In the genomic region with DNA sequence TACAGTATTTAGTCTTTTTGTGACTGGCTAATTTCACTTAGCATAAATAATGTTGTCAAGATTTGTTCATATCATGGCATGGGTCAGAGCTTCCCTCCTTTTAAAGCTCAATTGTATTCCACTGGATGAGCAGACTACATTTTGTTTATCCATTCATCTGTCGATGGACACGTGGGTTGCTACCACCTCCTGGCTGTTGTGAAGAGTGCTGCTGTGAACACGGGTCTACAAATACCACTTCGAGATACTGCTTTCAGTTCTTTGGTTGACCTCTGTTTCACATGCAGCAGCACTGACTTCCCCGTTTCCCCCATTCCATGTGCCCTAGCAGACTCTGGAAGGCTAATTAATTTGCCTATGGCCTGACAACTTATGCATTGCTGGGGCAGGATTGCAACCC, we compare ENCODE assay signal across 1 cellular context.
TF ChIP-seq lines count a peak whose summit lies in the region.

No MANE protein-coding gene starts in this region.

TF ChIP-seq in GM23338, 12 proteins besides CTCF, POLR2A, EP300 and RAD21 (continued from another document):
- TF ChIP-seq, protein P1, sequence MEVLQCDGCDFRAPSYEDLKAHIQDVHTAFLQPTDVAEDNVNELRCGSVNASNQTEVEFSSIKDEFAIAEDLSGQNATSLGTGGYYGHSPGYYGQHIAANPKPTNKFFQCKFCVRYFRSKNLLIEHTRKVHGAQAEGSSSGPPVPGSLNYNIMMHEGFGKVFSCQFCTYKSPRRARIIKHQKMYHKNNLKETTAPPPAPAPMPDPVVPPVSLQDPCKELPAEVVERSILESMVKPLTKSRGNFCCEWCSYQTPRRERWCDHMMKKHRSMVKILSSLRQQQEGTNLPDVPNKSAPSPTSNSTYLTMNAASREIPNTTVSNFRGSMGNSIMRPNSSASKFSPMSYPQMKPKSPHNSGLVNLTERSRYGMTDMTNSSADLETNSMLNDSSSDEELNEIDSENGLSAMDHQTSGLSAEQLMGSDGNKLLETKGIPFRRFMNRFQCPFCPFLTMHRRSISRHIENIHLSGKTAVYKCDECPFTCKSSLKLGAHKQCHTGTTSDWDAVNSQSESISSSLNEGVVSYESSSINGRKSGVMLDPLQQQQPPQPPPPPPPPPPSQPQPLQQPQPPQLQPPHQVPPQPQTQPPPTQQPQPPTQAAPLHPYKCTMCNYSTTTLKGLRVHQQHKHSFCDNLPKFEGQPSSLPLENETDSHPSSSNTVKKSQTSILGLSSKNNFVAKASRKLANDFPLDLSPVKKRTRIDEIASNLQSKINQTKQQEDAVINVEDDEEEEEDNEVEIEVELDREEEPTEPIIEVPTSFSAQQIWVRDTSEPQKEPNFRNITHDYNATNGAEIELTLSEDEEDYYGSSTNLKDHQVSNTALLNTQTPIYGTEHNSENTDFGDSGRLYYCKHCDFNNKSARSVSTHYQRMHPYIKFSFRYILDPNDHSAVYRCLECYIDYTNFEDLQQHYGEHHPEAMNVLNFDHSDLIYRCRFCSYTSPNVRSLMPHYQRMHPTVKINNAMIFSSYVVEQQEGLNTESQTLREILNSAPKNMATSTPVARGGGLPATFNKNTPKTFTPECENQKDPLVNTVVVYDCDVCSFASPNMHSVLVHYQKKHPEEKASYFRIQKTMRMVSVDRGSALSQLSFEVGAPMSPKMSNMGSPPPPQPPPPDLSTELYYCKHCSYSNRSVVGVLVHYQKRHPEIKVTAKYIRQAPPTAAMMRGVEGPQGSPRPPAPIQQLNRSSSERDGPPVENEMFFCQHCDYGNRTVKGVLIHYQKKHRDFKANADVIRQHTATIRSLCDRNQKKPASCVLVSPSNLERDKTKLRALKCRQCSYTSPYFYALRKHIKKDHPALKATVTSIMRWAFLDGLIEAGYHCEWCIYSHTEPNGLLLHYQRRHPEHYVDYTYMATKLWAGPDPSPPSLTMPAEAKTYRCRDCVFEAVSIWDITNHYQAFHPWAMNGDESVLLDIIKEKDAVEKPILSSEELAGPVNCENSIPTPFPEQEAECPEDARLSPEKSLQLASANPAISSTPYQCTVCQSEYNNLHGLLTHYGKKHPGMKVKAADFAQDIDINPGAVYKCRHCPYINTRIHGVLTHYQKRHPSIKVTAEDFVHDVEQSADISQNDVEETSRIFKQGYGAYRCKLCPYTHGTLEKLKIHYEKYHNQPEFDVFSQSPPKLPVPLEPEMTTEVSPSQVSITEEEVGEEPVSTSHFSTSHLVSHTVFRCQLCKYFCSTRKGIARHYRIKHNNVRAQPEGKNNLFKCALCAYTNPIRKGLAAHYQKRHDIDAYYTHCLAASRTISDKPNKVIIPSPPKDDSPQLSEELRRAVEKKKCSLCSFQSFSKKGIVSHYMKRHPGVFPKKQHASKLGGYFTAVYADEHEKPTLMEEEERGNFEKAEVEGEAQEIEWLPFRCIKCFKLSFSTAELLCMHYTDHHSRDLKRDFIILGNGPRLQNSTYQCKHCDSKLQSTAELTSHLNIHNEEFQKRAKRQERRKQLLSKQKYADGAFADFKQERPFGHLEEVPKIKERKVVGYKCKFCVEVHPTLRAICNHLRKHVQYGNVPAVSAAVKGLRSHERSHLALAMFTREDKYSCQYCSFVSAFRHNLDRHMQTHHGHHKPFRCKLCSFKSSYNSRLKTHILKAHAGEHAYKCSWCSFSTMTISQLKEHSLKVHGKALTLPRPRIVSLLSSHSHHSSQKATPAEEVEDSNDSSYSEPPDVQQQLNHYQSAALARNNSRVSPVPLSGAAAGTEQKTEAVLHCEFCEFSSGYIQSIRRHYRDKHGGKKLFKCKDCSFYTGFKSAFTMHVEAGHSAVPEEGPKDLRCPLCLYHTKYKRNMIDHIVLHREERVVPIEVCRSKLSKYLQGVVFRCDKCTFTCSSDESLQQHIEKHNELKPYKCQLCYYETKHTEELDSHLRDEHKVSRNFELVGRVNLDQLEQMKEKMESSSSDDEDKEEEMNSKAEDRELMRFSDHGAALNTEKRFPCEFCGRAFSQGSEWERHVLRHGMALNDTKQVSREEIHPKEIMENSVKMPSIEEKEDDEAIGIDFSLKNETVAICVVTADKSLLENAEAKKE (CRISPR knock-in tag; IDR thresholded peaks at IDR 0.05) = no peak
